In the genomic region with DNA sequence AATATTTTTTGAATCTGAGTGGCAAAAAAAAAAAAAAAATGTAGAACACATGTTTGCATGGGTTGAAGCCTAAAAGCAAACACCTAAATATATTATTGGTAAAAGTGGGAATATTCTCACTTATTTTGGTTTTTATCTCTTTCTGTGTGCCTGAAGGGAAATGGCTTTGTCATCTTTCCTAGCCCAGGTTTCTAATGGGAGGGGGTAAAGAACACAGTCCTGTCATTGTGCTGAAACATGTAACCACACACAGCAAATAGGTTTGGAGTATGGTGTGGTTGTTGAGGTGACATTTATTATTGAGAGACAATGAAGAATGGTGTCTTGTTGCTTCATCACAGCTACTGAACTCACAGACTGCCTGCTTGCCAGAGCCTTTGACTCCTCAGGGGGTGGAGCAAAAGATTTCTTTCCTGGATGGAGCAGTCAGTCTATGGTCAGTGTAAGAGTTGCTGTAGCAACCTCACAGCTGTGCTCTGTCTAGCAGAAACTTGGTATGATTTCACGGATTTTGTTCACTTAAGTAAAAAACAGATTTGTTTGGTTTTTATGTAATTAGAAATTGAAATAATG, we compare ENCODE assay signal across 8 cellular contexts.
DNase-seq lines count a peak whose midpoint lies in the region; ATAC-seq and TF ChIP-seq lines count a peak whose summit lies in the region.

No MANE protein-coding gene starts in this region.

- no peak for ATAC-seq in HG02759 (IDR thresholded peaks at IDR 0.05; ENCODE audit: unreplicated experiment)
- ATAC-seq in GM19395 (IDR thresholded peaks at IDR 0.05; ENCODE audit: unreplicated experiment), result no peak

- peak; percentile 36 for DNase-seq in AG04449 (ENCODE audit: low read depth, low spot score)
- peak; percentile 48 for DNase-seq in HT1080 (ENCODE audit: low read depth)
- DNase-seq in amniotic epithelial cell (ENCODE audit: low read depth), result peak; percentile 92
- DNase-seq in iPS-NIHi11 (ENCODE audit: low spot score), result peak; percentile 41
- DNase-seq in globus pallidus (ENCODE audit: low spot score), result no peak
- DNase-seq in NCI-H82 (lab: John Stamatoyannopoulos, UW), result no peak

- CTCF ChIA-PET in AG04449 (lab: Yijun Ruan, JAX), result no interaction called here

- H3K4me3 ChIP-seq in AG04449 (ENCODE audit: low read depth, low read length), result no peak overlapping the region

- POLR2A ChIA-PET in AG04449 (lab: Yijun Ruan, JAX), result interaction anchor here (1.1 kb wide), 1 partner anchor 8 kb away, joined by 3 read pairs; no protein-coding TSS in a partner anchor

- no peak for TF ChIP-seq CTCF in AG04449 (IDR thresholded peaks at IDR 0.05; ENCODE audit: insufficient read depth, low read length, missing control alignments)

Comparison
In these comparisons a context has a peak if more than half of its experiments do, and no peak if none do; other contexts are left out.
1. DNase-seq: peak in AG04449 (single experiment), HT1080 (single experiment), amniotic epithelial cell (single experiment) and iPS-NIHi11 (single experiment); none in globus pallidus (single experiment) and NCI-H82 (single experiment).